In genomic region chr19:19021115-19021514, GRCh38 we compare ENCODE assay signal across 14 cellular contexts. TPM values are rescaled to one million over a fixed set of nuclear protein-coding genes. Genes with fewer than 3 reads are reported as not detected.
DNase-seq lines count a peak whose midpoint lies in the region; ATAC-seq and TF ChIP-seq lines count a peak whose summit lies in the region.
"Had no signal": no experiment of that assay in that cellular context is flagged by ENCODE, and none has a peak within 500 bp of the region (broad histone marks: within the 10 kb centered on the region; RNA-seq: fewer than 3 reads in every experiment).

No MANE protein-coding gene starts in this region.

- H3K4me1 Mint-ChIP-seq in type B pancreatic cell (ENCODE audit: unreplicated experiment): peaks cover 4% of the 10 kb centered on the region

- no peak overlapping the region for H3K27ac ChIP-seq in SJCRH30
- H3K27ac ChIP-seq: esophagus muscularis mucosa had no signal

- H3K9me3 ChIP-seq in SJCRH30 (replicated peaks): no peaks in the 10 kb centered on the region
- H3K9me3 ChIP-seq: esophagus muscularis mucosa had no signal

- no peaks in the 10 kb centered on the region for H3K27me3 ChIP-seq in SJCRH30
- H3K27me3 ChIP-seq: esophagus muscularis mucosa had no signal

- H3K4me3 ChIP-seq in SJCRH30: no peak overlapping the region
- H3K4me3 ChIP-seq: esophagus muscularis mucosa had no signal

- DNase-seq in COLO829 (ENCODE audit: low spot score) (peak; percentile 78), MV-4-11 (lab: John Stamatoyannopoulos, UW) (peak; percentile 48), fibroblast of gingiva (ENCODE audit: low read depth) (peak; percentile 70), myocyte (ENCODE audit: low read depth) (peak; percentile 18), SJCRH30 (no peak), type B pancreatic cell (ENCODE audit: extremely low spot score, unreplicated experiment) (no peak), islet precursor cell (no peak)
- DNase-seq: C1 segment of cervical spinal cord, NCI-H1694 treated with DMSO at 0.1 percent for 48 hours, NCI-H82 had no signal

- peaks cover 16% of the 10 kb centered on the region for H3K36me3 Mint-ChIP-seq in type B pancreatic cell

- no peaks in the 10 kb centered on the region for H3K27me3 Mint-ChIP-seq in type B pancreatic cell
- H3K27me3 Mint-ChIP-seq: central memory CD8-positive, alpha-beta T cell had no signal

- H3K36me3 ChIP-seq in SJCRH30: peaks cover 67% of the 10 kb centered on the region

- ATAC-seq in GM19455 (IDR thresholded peaks at IDR 0.05; ENCODE audit: unreplicated experiment): no peak

- H3K9me3 Mint-ChIP-seq in type B pancreatic cell: no peaks in the 10 kb centered on the region
- H3K9me3 Mint-ChIP-seq: activated T-helper 1 cell treated with anti-CD3 and anti-CD28 coated beads, Interleukin-12 subunit alpha, Interleukin-12 subunit beta, Interleukin-2, Interleukin-4 antibody, amounts not matched to agents 30 ng/mL and 10 ng/mL and 1 ng/mL, durations not matched to agents 14 hours and 24 hours and 36 hours; central memory CD8-positive, alpha-beta T cell had no signal

- H3K4me1 ChIP-seq in SJCRH30: no peaks in the 10 kb centered on the region

- no peak overlapping the region for H3K27ac Mint-ChIP-seq in type B pancreatic cell
- H3K27ac Mint-ChIP-seq: activated T-helper 1 cell treated with anti-CD3 and anti-CD28 coated beads, Interleukin-12 subunit alpha, Interleukin-12 subunit beta, Interleukin-2, Interleukin-4 antibody, amounts not matched to agents 30 ng/mL and 10 ng/mL and 1 ng/mL, durations not matched to agents 14 hours and 24 hours and 36 hours had no signal

- TF ChIP-seq CTCF in type B pancreatic cell (conservative IDR thresholded peaks at IDR 0.05): no peak

- H3K4me3 Mint-ChIP-seq in type B pancreatic cell: no peak overlapping the region
- H3K4me3 Mint-ChIP-seq: activated T-helper 1 cell treated with anti-CD3 and anti-CD28 coated beads, Interleukin-12 subunit alpha, Interleukin-12 subunit beta, Interleukin-2, Interleukin-4 antibody, amounts not matched to agents 30 ng/mL and 10 ng/mL and 1 ng/mL, durations not matched to agents 14 hours and 24 hours and 36 hours; central memory CD8-positive, alpha-beta T cell had no signal

RNA-seq across cellular contexts. Expression of gene SUGP2, which starts 12.2 kb away (rescaled TPM):
- total RNA-seq in myocyte: 90.9 and 101 TPM in 2 replicates
- polyA plus RNA-seq in myocyte (2012): 63.8 TPM
- 47.7 and 57.4 TPM in 2 replicates for total RNA-seq in SJCRH30 (2014; rRNA removed; shearing (Covaris generic))
- 58.6 and 123 TPM in 2 replicates for total RNA-seq in type B pancreatic cell (ENCODE audit: low replicate concordance)

RNA-seq across cellular contexts. Expression of gene ARMC6, which starts 12.3 kb away (rescaled TPM):
- total RNA-seq in myocyte: 51.4 and 55.8 TPM in 2 replicates
- polyA plus RNA-seq in myocyte (2012): 28.6 TPM
- total RNA-seq in SJCRH30 (2014; rRNA removed; shearing (Covaris generic)): 48.6 and 55.6 TPM in 2 replicates
- total RNA-seq in type B pancreatic cell (ENCODE audit: low replicate concordance): 28.2 and 34.6 TPM in 2 replicates

RNA-seq across cellular contexts. Expression of gene SLC25A42, which starts 42.7 kb away (rescaled TPM):
- total RNA-seq in myocyte: 24.6 and 28.1 TPM in 2 replicates
- 11.5 TPM for polyA plus RNA-seq in myocyte (2012)
- total RNA-seq in SJCRH30 (2014; rRNA removed; shearing (Covaris generic)): 6.8 and 8.0 TPM in 2 replicates
- total RNA-seq in type B pancreatic cell (ENCODE audit: low replicate concordance): 10.0 and 13.4 TPM in 2 replicates

Comparison
In these comparisons a context has a peak if more than half of its experiments do, and no peak if none do; other contexts are left out.
1. DNase-seq: peak in COLO829 (single experiment), MV-4-11 (single experiment), fibroblast of gingiva (single experiment) and myocyte (single experiment); none in SJCRH30 (0 of 2), type B pancreatic cell (single experiment) and islet precursor cell (single experiment).